Comparison of ENCODE assay signal across 8 cellular contexts in the genomic region with DNA sequence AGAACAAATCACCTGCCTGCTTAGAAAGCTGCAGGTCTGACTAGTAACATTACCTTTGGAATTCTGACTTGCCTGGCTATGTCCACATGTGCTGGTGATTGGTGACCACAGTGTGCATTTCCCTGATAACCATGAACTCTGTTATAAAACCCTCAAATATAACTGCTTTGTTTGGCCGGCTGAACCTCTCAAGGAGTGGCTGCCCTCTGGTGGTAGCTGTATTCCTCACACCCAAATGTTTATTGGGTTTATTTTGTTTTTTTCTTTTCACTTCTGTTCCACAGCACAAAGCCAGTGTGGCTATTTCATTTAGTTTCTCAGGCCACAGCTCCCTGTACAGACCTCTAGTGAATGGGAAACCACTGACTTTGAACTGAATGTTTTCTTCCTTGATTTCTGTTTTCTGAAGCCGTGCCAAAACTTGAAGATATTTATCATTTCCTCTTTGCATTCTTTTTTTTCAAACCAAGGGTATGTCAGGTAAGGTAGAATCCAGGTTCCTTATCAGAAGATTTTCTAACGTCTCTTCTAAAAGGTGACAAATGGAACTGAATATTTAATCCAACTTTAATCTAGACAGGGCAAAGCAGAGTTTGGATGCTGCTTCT.
A peak's percentile ranks its signal among the peaks of the same experiment; 100 is the strongest.
DNase-seq lines count a peak whose midpoint lies in the region; ATAC-seq and TF ChIP-seq lines count a peak whose summit lies in the region.

No MANE protein-coding gene starts in this region.

- no peaks in the 10 kb centered on the region for H3K27me3 ChIP-seq in DND-41 (ENCODE audit: insufficient read depth, low read length, poor library complexity)

- intact Hi-C loops in left ventricle myocardium superior (cut with micrococcal nuclease), result loop anchor here (10.0 kb wide), 1 partner anchor 1313 kb away; a partner anchor contains a TSS

- H3K36me3 ChIP-seq in DND-41 (ENCODE audit: insufficient read depth, low read length), result no peaks in the 10 kb centered on the region

- H3K4me1 Mint-ChIP-seq in activated naive CD4-positive, alpha-beta T cell treated with anti-CD3 and anti-CD28 coated beads, Interleukin-2, amount 10 ng/mL, durations not matched to agents 7 days and 5 days, result no peaks in the 10 kb centered on the region

- no peak overlapping the region for H3K4me3 ChIP-seq in DND-41 (ENCODE audit: low read depth in 1 of 2, low read length in 2 of 2)
- no peak overlapping the region for H3K4me3 ChIP-seq in retinal pigment epithelial cell (ENCODE audit: low read length)

- H3K4me2 ChIP-seq in DND-41 (ENCODE audit: insufficient read depth, low read length), result no peak overlapping the region

- ATAC-seq in DND-41 (ENCODE audit: insufficient read depth, low read depth) (peak; percentile 68; the same call in 2 of the 3 replicates), GM19463 (IDR thresholded peaks at IDR 0.05; ENCODE audit: unreplicated experiment) (peak; percentile 83), HG03521 (IDR thresholded peaks at IDR 0.05; ENCODE audit: unreplicated experiment) (peak; percentile 71), left ventricle myocardium superior (peak; percentile 35)

- no peak overlapping the region for H3K27ac ChIP-seq in DND-41 (ENCODE audit: low read length)

- no peak overlapping the region for H3K9ac ChIP-seq in DND-41 (ENCODE audit: low read depth, low read length)

- H3K9me3 Mint-ChIP-seq in activated naive CD4-positive, alpha-beta T cell treated with anti-CD3 and anti-CD28 coated beads, Interleukin-2, amount 10 ng/mL, durations not matched to agents 7 days and 5 days, result no peaks in the 10 kb centered on the region

- DNase-seq in DND-41 (peak; percentile 38), NCI-H524 (lab: John Stamatoyannopoulos, UW) (peak; percentile 28 to 58), left ventricle myocardium superior (no peak), retinal pigment epithelial cell (ENCODE audit: low read depth) (peak; percentile 11), mesenteric fat pad (ENCODE audit: low spot score) (no peak)
- DNase-seq in activated naive CD4-positive, alpha-beta T cell treated with anti-CD3 and anti-CD28 coated beads, Interleukin-2, amount 10 ng/mL, durations not matched to agents 7 days and 5 days, result peak; percentile 36

- H2AFZ ChIP-seq in DND-41 (ENCODE audit: low read depth, low read length), result no peak overlapping the region

- H3K4me1 ChIP-seq in DND-41 (ENCODE audit: insufficient read depth, low read length), result no peaks in the 10 kb centered on the region

- no peaks in the 10 kb centered on the region for H3K36me3 Mint-ChIP-seq in activated naive CD4-positive, alpha-beta T cell treated with anti-CD3 and anti-CD28 coated beads, Interleukin-2, amount 10 ng/mL, durations not matched to agents 7 days and 5 days

- no peaks in the 10 kb centered on the region for H3K9me3 ChIP-seq in DND-41 (ENCODE audit: insufficient read depth, low read length, severe bottlenecking)

- no peaks in the 10 kb centered on the region for H4K20me1 ChIP-seq in DND-41 (ENCODE audit: insufficient read depth, low read length)

- H3K27ac Mint-ChIP-seq in activated naive CD4-positive, alpha-beta T cell treated with anti-CD3 and anti-CD28 coated beads, Interleukin-2, amount 10 ng/mL, durations not matched to agents 7 days and 5 days, result no peak overlapping the region

- TF ChIP-seq CTCF in DND-41 (IDR thresholded peaks at IDR 0.05; ENCODE audit: borderline replicate concordance, extremely low read depth, low read length, poor library complexity, severe bottlenecking) (peak; percentile 78), retinal pigment epithelial cell (conservative IDR thresholded peaks at IDR 0.05; ENCODE audit: low read depth, low read length) (peak; percentile 83)

- no peaks in the 10 kb centered on the region for H3K27me3 Mint-ChIP-seq in activated naive CD4-positive, alpha-beta T cell treated with anti-CD3 and anti-CD28 coated beads, Interleukin-2, amount 10 ng/mL, durations not matched to agents 7 days and 5 days

- no peaks in the 10 kb centered on the region for H3K79me2 ChIP-seq in DND-41 (ENCODE audit: insufficient read depth, low read length)

- H3K4me3 Mint-ChIP-seq in activated naive CD4-positive, alpha-beta T cell treated with anti-CD3 and anti-CD28 coated beads, Interleukin-2, amount 10 ng/mL, durations not matched to agents 7 days and 5 days, result no peak overlapping the region

- CTCF ChIA-PET in activated naive CD4-positive, alpha-beta T cell treated with anti-CD3 and anti-CD28 coated beads, Interleukin-2, amount 10 ng/mL, durations not matched to agents 7 days and 5 days (lab: Charles Lee), result interaction anchor here (0.6 to 2.5 kb wide), 4 partner anchors 16 to 1778 kb away, joined by 3 to 9 read pairs (median 4); a partner anchor contains a TSS

Comparison
In these comparisons a context has a peak if more than half of its experiments do, and no peak if none do; other contexts are left out.
1. DNase-seq: peak in DND-41 (single experiment), NCI-H524 (2 of 2), activated naive CD4-positive, alpha-beta T cell treated with anti-CD3 and anti-CD28 coated beads, Interleukin-2, amount 10 ng/mL, durations not matched to agents 7 days and 5 days (single experiment) and retinal pigment epithelial cell (single experiment); none in left ventricle myocardium superior (single experiment) and mesenteric fat pad (single experiment).
2. Peak in every context shown above with its lines, with median percentiles within 50 percentile points of each other: ATAC-seq.